18 cellular contexts compared by ENCODE assay signal in genomic region chr6:53481328-53481727, GRCh38.
"Had no signal": no experiment of that assay in that cellular context is flagged by ENCODE, and none has a peak within 500 bp of the region (broad histone marks: within the 10 kb centered on the region; RNA-seq: fewer than 3 reads in every experiment).

No MANE protein-coding gene starts in this region.

- H3K27ac ChIP-seq: esophagus squamous epithelium, left lung, neural progenitor cell, psoas muscle had no signal

- H3K36me3 Mint-ChIP-seq: activated naive CD4-positive, alpha-beta T cell treated with anti-CD3 and anti-CD28 coated beads, Interleukin-2, amount 50 U/mL, for 72 hours; neural progenitor cell had no signal

- H3K36me3 ChIP-seq: esophagus squamous epithelium, heart right ventricle, left lung, neural progenitor cell had no signal

- DNase-seq: activated CD4-positive, alpha-beta T cell treated with anti-CD3 and anti-CD28 coated beads, Interleukin-2, amount 10 ng/mL, durations not matched to agents 24 days and 14 days; activated CD4-positive, CD25-positive, alpha-beta regulatory T cell; activated CD8-positive, alpha-beta memory T cell treated with anti-CD3 and anti-CD28 coated beads, Interleukin-2, amount 50 U/mL, for 48 hours; activated CD8-positive, alpha-beta T cell treated with anti-CD3 and anti-CD28 coated beads, Interleukin-2, amount 10 ng/mL, durations not matched to agents 7 days and 5 days; activated gamma-delta T cell treated with Interleukin-2 at 50 U/mL for 16 hours; effector CD4-positive, alpha-beta T cell; esophagus squamous epithelium; heart right ventricle; left lung; midbrain; psoas muscle; right cardiac atrium; stimulated activated CD4-positive, alpha-beta T cell treated with anti-CD3 and anti-CD28 coated beads, Interleukin-2, amount 100 ng/mL, for 24 hours; stimulated activated naive CD8-positive, alpha-beta T cell treated with anti-CD3 and anti-CD28 coated beads, Interleukin-15, amount 100 ng/mL, for 72 hours; SW 1271 had no signal

- H3K4me3 ChIP-seq: esophagus squamous epithelium, heart right ventricle, left lung, neural progenitor cell, psoas muscle had no signal

- FAIRE-seq: TTC549 had no signal

- H3K9me3 Mint-ChIP-seq: activated CD4-positive, alpha-beta T cell treated with anti-CD3 and anti-CD28 coated beads, Interleukin-2, amount 10 ng/mL, durations not matched to agents 24 days and 14 days; activated naive CD4-positive, alpha-beta T cell treated with anti-CD3 and anti-CD28 coated beads, Interleukin-2, amount 50 U/mL, for 72 hours; neural progenitor cell; stimulated activated naive CD8-positive, alpha-beta T cell treated with anti-CD3 and anti-CD28 coated beads, Interleukin-15, amount 100 ng/mL, for 72 hours had no signal

- H3K4me1 ChIP-seq: neural progenitor cell had no signal

- H3K27me3 ChIP-seq: neural progenitor cell had no signal

- ATAC-seq: activated CD8-positive, alpha-beta T cell treated with anti-CD3 and anti-CD28 coated beads, Interleukin-2, amount 10 ng/mL, durations not matched to agents 7 days and 5 days; heart right ventricle; left lung; psoas muscle; right cardiac atrium; stimulated activated naive CD8-positive, alpha-beta T cell treated with anti-CD3 and anti-CD28 coated beads, Interleukin-15, amount 100 ng/mL, for 72 hours had no signal

- H3K27ac Mint-ChIP-seq: activated CD4-positive, alpha-beta T cell treated with anti-CD3 and anti-CD28 coated beads, Interleukin-2, amount 10 ng/mL, durations not matched to agents 24 days and 14 days; activated CD8-positive, alpha-beta T cell treated with anti-CD3 and anti-CD28 coated beads, Interleukin-2, amount 10 ng/mL, durations not matched to agents 7 days and 5 days; activated naive CD4-positive, alpha-beta T cell treated with anti-CD3 and anti-CD28 coated beads, Interleukin-2, amount 50 U/mL, for 72 hours; neural progenitor cell; stimulated activated naive CD8-positive, alpha-beta T cell treated with anti-CD3 and anti-CD28 coated beads, Interleukin-15, amount 100 ng/mL, for 72 hours had no signal

- H3K9me3 ChIP-seq: esophagus squamous epithelium, heart right ventricle, left lung, psoas muscle had no signal

- H3K4me1 Mint-ChIP-seq: neural progenitor cell had no signal

- H3K9ac ChIP-seq: neural progenitor cell had no signal

- H3K4me3 Mint-ChIP-seq: activated CD4-positive, alpha-beta T cell treated with anti-CD3 and anti-CD28 coated beads, Interleukin-2, amount 10 ng/mL, durations not matched to agents 24 days and 14 days; activated CD8-positive, alpha-beta T cell treated with anti-CD3 and anti-CD28 coated beads, Interleukin-2, amount 10 ng/mL, durations not matched to agents 7 days and 5 days; neural progenitor cell; stimulated activated naive CD8-positive, alpha-beta T cell treated with anti-CD3 and anti-CD28 coated beads, Interleukin-15, amount 100 ng/mL, for 72 hours had no signal
